ENCODE assay signal across 22 cellular contexts in genomic region chr6:141451176-141451507, GRCh38.
DNase-seq lines count a peak whose midpoint lies in the region; ATAC-seq and TF ChIP-seq lines count a peak whose summit lies in the region.
"Had no signal": no experiment of that assay in that cellular context is flagged by ENCODE, and none has a peak within 500 bp of the region (broad histone marks: within the 10 kb centered on the region; RNA-seq: fewer than 3 reads in every experiment).

No MANE protein-coding gene starts in this region.

- H3K4me1 ChIP-seq in breast epithelium (no peaks in the 10 kb centered on the region), iPS-18a (ENCODE audit: control insufficient read depth, low read depth, low read length) (peaks cover 17% of the 10 kb centered on the region), Peyer's patch (no peaks in the 10 kb centered on the region), vagina (no peaks in the 10 kb centered on the region)
- H3K4me1 ChIP-seq: ascending aorta, uterus had no signal

- intact Hi-C loops in MCF 10A (cut with micrococcal nuclease), result no loop called here
- intact Hi-C loops in breast epithelium (cut with DNase I; ENCODE audit: low total_unique reads), result no loop called here
- intact Hi-C loops in vagina (cut with DNase I), result no loop called here

- CTCF ChIA-PET in MCF 10A (lab: Yijun Ruan, JAX), result no interaction called here

- H3K27ac ChIP-seq in breast epithelium (no peak overlapping the region), iPS-18a (ENCODE audit: low read length) (peak overlapping the region; percentile 43), Peyer's patch (no peak overlapping the region), vagina (no peak overlapping the region)
- H3K27ac ChIP-seq: ascending aorta, uterus had no signal

- H3K4me3 Mint-ChIP-seq in MCF 10A (ENCODE audit: unreplicated experiment), result no peak overlapping the region
- no peak overlapping the region for H3K4me3 Mint-ChIP-seq in activated T-helper 17 cell treated with anti-CD3 and anti-CD28 coated beads, Interleukin-2, amount 50 U/mL, for 72 hours
- no peak overlapping the region for H3K4me3 Mint-ChIP-seq in stimulated activated effector memory CD8-positive, alpha-beta T cell treated with anti-CD3 and anti-CD28 coated beads, Interleukin-12 subunit alpha, Interleukin-12 subunit beta, amount 100 ng/mL, for 72 hours
- H3K4me3 Mint-ChIP-seq: activated B cell treated with CpG ODN at 0.5 μM for 24 hours; activated CD4-positive, alpha-beta memory T cell treated with anti-CD3 and anti-CD28 coated beads for 36 hours; activated naive CD4-positive, alpha-beta T cell treated with anti-CD3 and anti-CD28 coated beads, Interleukin-2, amount 10 ng/mL, durations not matched to agents 7 days and 5 days; CD4-positive, alpha-beta T cell; neural crest cell had no signal

- H3K36me3 ChIP-seq in breast epithelium (no peaks in the 10 kb centered on the region), iPS-18a (ENCODE audit: control insufficient read depth, low read depth, low read length) (no peaks in the 10 kb centered on the region), Peyer's patch (no peaks in the 10 kb centered on the region), vagina (no peaks in the 10 kb centered on the region)
- H3K36me3 ChIP-seq: ascending aorta, uterus had no signal

- H3K27ac Mint-ChIP-seq in MCF 10A (ENCODE audit: low read depth, unreplicated experiment), result peak overlapping the region; percentile 76
- H3K27ac Mint-ChIP-seq in activated T-helper 17 cell treated with anti-CD3 and anti-CD28 coated beads, Interleukin-2, amount 50 U/mL, for 72 hours, result peak overlapping the region; percentile 34
- H3K27ac Mint-ChIP-seq in stimulated activated effector memory CD8-positive, alpha-beta T cell treated with anti-CD3 and anti-CD28 coated beads, Interleukin-12 subunit alpha, Interleukin-12 subunit beta, amount 100 ng/mL, for 72 hours, result no peak overlapping the region
- H3K27ac Mint-ChIP-seq: activated B cell treated with CpG ODN at 0.5 μM for 24 hours; activated CD4-positive, alpha-beta memory T cell treated with anti-CD3 and anti-CD28 coated beads for 36 hours; activated naive CD4-positive, alpha-beta T cell treated with anti-CD3 and anti-CD28 coated beads, Interleukin-2, amount 10 ng/mL, durations not matched to agents 7 days and 5 days; CD4-positive, alpha-beta T cell had no signal

- no peak for TF ChIP-seq CTCF in MCF 10A (IDR thresholded peaks at IDR 0.05; ENCODE audit: unreplicated experiment)
- TF ChIP-seq CTCF in breast epithelium (IDR thresholded peaks at IDR 0.05), result no peak
- no peak for TF ChIP-seq CTCF in Peyer's patch (IDR thresholded peaks at IDR 0.05)
- TF ChIP-seq CTCF in vagina (IDR thresholded peaks at IDR 0.05), result no peak

- DNase-seq in MCF 10A (ENCODE audit: unreplicated experiment), result no peak
- DNase-seq in breast epithelium (ENCODE audit: low spot score in 2 of 2), result no peak
- no peak for DNase-seq in stimulated activated effector memory CD8-positive, alpha-beta T cell treated with anti-CD3 and anti-CD28 coated beads, Interleukin-12 subunit alpha, Interleukin-12 subunit beta, amount 100 ng/mL, for 72 hours (ENCODE audit: low spot score in 2 of 2)
- no peak for DNase-seq in Peyer's patch
- no peak for DNase-seq in HPDE6-E6E7 (ENCODE audit: extremely low spot score)
- no peak for DNase-seq in vagina (ENCODE audit: extremely low spot score in 2 of 2)
- DNase-seq: activated B cell treated with CpG ODN at 0.5 μM for 24 hours; activated CD4-positive, alpha-beta memory T cell treated with anti-CD3 and anti-CD28 coated beads for 36 hours; activated naive CD4-positive, alpha-beta T cell treated with anti-CD3 and anti-CD28 coated beads, Interleukin-2, amount 10 ng/mL, durations not matched to agents 7 days and 5 days; activated T-cell treated with anti-CD3 and anti-CD28 coated beads, Interleukin-2, amount 50 U/mL, for 1 hour; CD4-positive, alpha-beta T cell; DMS153; left cardiac atrium; NCI-H1092 treated with DMSO at 0.1 percent for 48 hours; SIG-M5; stimulated activated CD4-positive, alpha-beta T cell treated with anti-CD3 and anti-CD28 coated beads, Interleukin-12 subunit alpha, Interleukin-12 subunit beta, amount 100 ng/mL, for 4 hours; T-helper 2 cell; uterus had no signal

- no peaks in the 10 kb centered on the region for H3K36me3 Mint-ChIP-seq in MCF 10A (ENCODE audit: insufficient read depth, unreplicated experiment)
- H3K36me3 Mint-ChIP-seq in activated T-helper 17 cell treated with anti-CD3 and anti-CD28 coated beads, Interleukin-2, amount 50 U/mL, for 72 hours (ENCODE audit: low read depth), result no peaks in the 10 kb centered on the region
- H3K36me3 Mint-ChIP-seq in stimulated activated effector memory CD8-positive, alpha-beta T cell treated with anti-CD3 and anti-CD28 coated beads, Interleukin-12 subunit alpha, Interleukin-12 subunit beta, amount 100 ng/mL, for 72 hours, result no peaks in the 10 kb centered on the region
- H3K36me3 Mint-ChIP-seq: activated CD4-positive, alpha-beta memory T cell treated with anti-CD3 and anti-CD28 coated beads for 36 hours; activated naive CD4-positive, alpha-beta T cell treated with anti-CD3 and anti-CD28 coated beads, Interleukin-2, amount 10 ng/mL, durations not matched to agents 7 days and 5 days had no signal

- H3K27me3 Mint-ChIP-seq in MCF 10A (ENCODE audit: insufficient read depth, unreplicated experiment), result no peaks in the 10 kb centered on the region
- peaks cover 1% of the 10 kb centered on the region for H3K27me3 Mint-ChIP-seq in activated T-helper 17 cell treated with anti-CD3 and anti-CD28 coated beads, Interleukin-2, amount 50 U/mL, for 72 hours
- H3K27me3 Mint-ChIP-seq: activated naive CD4-positive, alpha-beta T cell treated with anti-CD3 and anti-CD28 coated beads, Interleukin-2, amount 10 ng/mL, durations not matched to agents 7 days and 5 days; CD4-positive, alpha-beta T cell had no signal

- H3K4me1 Mint-ChIP-seq in MCF 10A (ENCODE audit: insufficient read depth, unreplicated experiment), result peaks cover 16% of the 10 kb centered on the region
- no peaks in the 10 kb centered on the region for H3K4me1 Mint-ChIP-seq in activated T-helper 17 cell treated with anti-CD3 and anti-CD28 coated beads, Interleukin-2, amount 50 U/mL, for 72 hours
- no peaks in the 10 kb centered on the region for H3K4me1 Mint-ChIP-seq in stimulated activated effector memory CD8-positive, alpha-beta T cell treated with anti-CD3 and anti-CD28 coated beads, Interleukin-12 subunit alpha, Interleukin-12 subunit beta, amount 100 ng/mL, for 72 hours
- H3K4me1 Mint-ChIP-seq: activated naive CD4-positive, alpha-beta T cell treated with anti-CD3 and anti-CD28 coated beads, Interleukin-2, amount 10 ng/mL, durations not matched to agents 7 days and 5 days had no signal

- POLR2A ChIA-PET in MCF 10A (lab: Yijun Ruan, JAX), result no interaction called here

- no peaks in the 10 kb centered on the region for H3K9me3 ChIP-seq in breast epithelium
- no peaks in the 10 kb centered on the region for H3K9me3 ChIP-seq in iPS-18a (ENCODE audit: control insufficient read depth, low read depth, low read length)
- no peaks in the 10 kb centered on the region for H3K9me3 ChIP-seq in Peyer's patch
- no peaks in the 10 kb centered on the region for H3K9me3 ChIP-seq in vagina
- H3K9me3 ChIP-seq: ascending aorta, uterus had no signal

- TF ChIP-seq POLR2A in breast epithelium (IDR thresholded peaks at IDR 0.05) (no peak), Peyer's patch (IDR thresholded peaks at IDR 0.05) (no peak), vagina (IDR thresholded peaks at IDR 0.05) (no peak)

- H3K4me3 ChIP-seq in breast epithelium (no peak overlapping the region), iPS-18a (ENCODE audit: low read length) (no peak overlapping the region), Peyer's patch (no peak overlapping the region), vagina (no peak overlapping the region)
- H3K4me3 ChIP-seq: ascending aorta, uterus had no signal

- BruUV-seq in MCF 10A (replicated peaks; lab: Mats Ljungman, UMichigan), result no TSS peak

- ATAC-seq in activated T-helper 17 cell treated with anti-CD3 and anti-CD28 coated beads, Interleukin-2, amount 50 U/mL, for 72 hours (replicated peaks), result no peak
- ATAC-seq in stimulated activated effector memory CD8-positive, alpha-beta T cell treated with anti-CD3 and anti-CD28 coated beads, Interleukin-12 subunit alpha, Interleukin-12 subunit beta, amount 100 ng/mL, for 72 hours, result peak; percentile 24
- ATAC-seq: left cardiac atrium had no signal

- H3K9me3 Mint-ChIP-seq in MCF 10A (ENCODE audit: unreplicated experiment), result no peaks in the 10 kb centered on the region
- no peaks in the 10 kb centered on the region for H3K9me3 Mint-ChIP-seq in activated T-helper 17 cell treated with anti-CD3 and anti-CD28 coated beads, Interleukin-2, amount 50 U/mL, for 72 hours
- H3K9me3 Mint-ChIP-seq in stimulated activated effector memory CD8-positive, alpha-beta T cell treated with anti-CD3 and anti-CD28 coated beads, Interleukin-12 subunit alpha, Interleukin-12 subunit beta, amount 100 ng/mL, for 72 hours, result no peaks in the 10 kb centered on the region
- H3K9me3 Mint-ChIP-seq: activated B cell treated with CpG ODN at 0.5 μM for 24 hours; activated CD4-positive, alpha-beta memory T cell treated with anti-CD3 and anti-CD28 coated beads for 36 hours; activated naive CD4-positive, alpha-beta T cell treated with anti-CD3 and anti-CD28 coated beads, Interleukin-2, amount 10 ng/mL, durations not matched to agents 7 days and 5 days; CD4-positive, alpha-beta T cell; neural crest cell had no signal

- no peak overlapping the region for H3K9ac ChIP-seq in iPS-18a (ENCODE audit: low read length)

- H3K27me3 ChIP-seq in breast epithelium (no peaks in the 10 kb centered on the region), iPS-18a (ENCODE audit: control insufficient read depth, insufficient read depth, low read length) (no peaks in the 10 kb centered on the region), Peyer's patch (no peaks in the 10 kb centered on the region), vagina (no peaks in the 10 kb centered on the region)
- H3K27me3 ChIP-seq: ascending aorta, uterus had no signal
